Comparison of ENCODE assay signal across 8 cellular contexts in the genomic region with DNA sequence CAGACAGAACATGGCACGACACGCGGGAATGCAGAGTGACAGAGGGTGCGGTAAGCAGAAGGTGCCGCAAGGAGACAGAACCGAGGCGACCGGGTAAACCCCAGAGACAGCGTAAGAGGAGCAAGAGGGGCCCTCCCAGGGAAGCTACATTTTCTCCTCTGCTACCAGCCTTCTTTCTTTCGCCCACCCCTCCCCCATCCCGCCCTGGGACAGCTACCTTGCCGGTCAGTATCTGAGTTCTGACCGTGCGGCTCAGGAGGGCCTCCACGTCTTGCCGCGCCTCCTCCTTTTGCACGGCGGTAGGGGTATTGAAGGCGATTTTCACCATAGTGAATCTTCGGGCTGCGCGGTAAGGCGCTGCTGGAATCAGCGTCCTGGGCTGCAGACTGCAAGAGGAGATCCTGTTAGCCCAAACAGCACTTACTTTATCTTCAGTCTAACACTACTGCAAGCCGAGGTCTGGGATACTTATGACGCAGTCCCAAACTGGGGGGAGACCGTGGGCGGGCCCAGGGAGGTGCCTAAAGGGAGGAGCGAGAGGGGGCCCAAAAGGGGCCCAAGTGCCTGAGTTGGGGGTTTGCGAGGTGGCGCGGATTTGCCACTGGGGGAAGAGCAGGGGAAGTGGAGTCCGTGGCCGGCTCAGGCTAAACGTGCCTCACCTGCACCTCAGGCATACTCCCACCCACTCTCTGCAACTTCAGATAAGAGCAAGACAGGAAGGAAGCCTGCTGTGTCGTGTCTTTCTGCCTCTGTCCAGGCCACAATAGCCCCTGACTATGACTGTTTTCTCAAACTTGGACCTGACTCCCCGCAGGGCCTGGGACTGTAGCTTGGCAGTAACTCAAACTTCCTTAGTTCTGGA. TPM values are rescaled to one million over a fixed set of nuclear protein-coding genes. Genes with fewer than 3 reads are reported as not detected.
DNase-seq lines count a peak whose midpoint lies in the region; ATAC-seq lines count a peak whose summit lies in the region.

A gene (minus strand): TSS at position 447 of the 862 bp plus-strand sequence. CDS start 119 bp downstream, at position 328.

- H3K9me3 Mint-ChIP-seq in naive thymus-derived CD8-positive, alpha-beta T cell: peaks cover 0 to 3% (median 0%) of the 10 kb centered on the region in 9 donors

- peaks cover 8 to 40% (median 29%) of the 10 kb centered on the region in 4 donors for H3K4me1 Mint-ChIP-seq in naive thymus-derived CD8-positive, alpha-beta T cell

- peak; percentile 80 for ATAC-seq in GM19324 (IDR thresholded peaks at IDR 0.05; ENCODE audit: low FRiP score, unreplicated experiment)
- ATAC-seq in HG03342 (IDR thresholded peaks at IDR 0.05; ENCODE audit: unreplicated experiment): peak; percentile 74
- ATAC-seq in naive thymus-derived CD8-positive, alpha-beta T cell: peak; percentile 82 to 86

- no peaks in the 10 kb centered on the region for H3K27me3 Mint-ChIP-seq in naive thymus-derived CD8-positive, alpha-beta T cell

- H3K36me3 Mint-ChIP-seq in naive thymus-derived CD8-positive, alpha-beta T cell: peaks cover 6 to 8% (median 6%) of the 10 kb centered on the region in 3 donors

- peak within 1 kb of the TSS; percentile 95 to 99 (median 97) for H3K27ac Mint-ChIP-seq in naive thymus-derived CD8-positive, alpha-beta T cell

- peak within 1 kb of the TSS; percentile 88 to 99 (median 96) for H3K4me3 Mint-ChIP-seq in naive thymus-derived CD8-positive, alpha-beta T cell

- peak; percentile 47 for DNase-seq in activated CD4-positive, alpha-beta T cell treated with anti-CD3 and anti-CD28 coated beads, Interleukin-2, amount 50 U/mL, for 1 hour
- peak; percentile 41 for DNase-seq in effector CD4-positive, alpha-beta T cell
- peak; percentile 24 to 83 (median 58) for DNase-seq in naive thymus-derived CD8-positive, alpha-beta T cell
- peak; percentile 61 for DNase-seq in stimulated activated naive CD4-positive, alpha-beta T cell treated with Interleukin-2 at 50 U/mL for 16 hours (lab: John Stamatoyannopoulos, UW)
- no peak for DNase-seq in NK-92 treated with Interleukin-12 subunit alpha and Interleukin-12 subunit beta, amount 100 ng/mL, for 24 hours (lab: John Stamatoyannopoulos, UW)
- DNase-seq in NCI-H187 treated with DMSO at 0.1 percent for 48 hours (lab: John Stamatoyannopoulos, UW): no peak

- POLR2A ChIA-PET in naive thymus-derived CD8-positive, alpha-beta T cell (lab: Charles Lee): interaction anchor here (0.7 kb wide), 1 partner anchor 369 kb away, joined by 3 read pairs; no protein-coding TSS in a partner anchor

RNA-seq across cellular contexts. Expression of the gene that starts here (rescaled TPM):
- 10 to 100 TPM; 61.1 to 69.7 TPM for total RNA-seq in naive thymus-derived CD8-positive, alpha-beta T cell
- 100 to 1,000 TPM; 215 to 458 (median 342) TPM for polyA plus RNA-seq in naive thymus-derived CD8-positive, alpha-beta T cell

Comparison
In these comparisons a context has a peak if more than half of its experiments do, and no peak if none do; other contexts are left out.
1. DNase-seq: peak in activated CD4-positive, alpha-beta T cell treated with anti-CD3 and anti-CD28 coated beads, Interleukin-2, amount 50 U/mL, for 1 hour (single experiment), effector CD4-positive, alpha-beta T cell (single experiment), naive thymus-derived CD8-positive, alpha-beta T cell (10 of 10) and stimulated activated naive CD4-positive, alpha-beta T cell treated with Interleukin-2 at 50 U/mL for 16 hours (single experiment); none in NK-92 treated with Interleukin-12 subunit alpha and Interleukin-12 subunit beta, amount 100 ng/mL, for 24 hours (single experiment) and NCI-H187 treated with DMSO at 0.1 percent for 48 hours (single experiment).
2. Peak in every context shown above with its lines, with median percentiles within 50 percentile points of each other: ATAC-seq.